9 cellular contexts compared by ENCODE assay signal in the genomic region with DNA sequence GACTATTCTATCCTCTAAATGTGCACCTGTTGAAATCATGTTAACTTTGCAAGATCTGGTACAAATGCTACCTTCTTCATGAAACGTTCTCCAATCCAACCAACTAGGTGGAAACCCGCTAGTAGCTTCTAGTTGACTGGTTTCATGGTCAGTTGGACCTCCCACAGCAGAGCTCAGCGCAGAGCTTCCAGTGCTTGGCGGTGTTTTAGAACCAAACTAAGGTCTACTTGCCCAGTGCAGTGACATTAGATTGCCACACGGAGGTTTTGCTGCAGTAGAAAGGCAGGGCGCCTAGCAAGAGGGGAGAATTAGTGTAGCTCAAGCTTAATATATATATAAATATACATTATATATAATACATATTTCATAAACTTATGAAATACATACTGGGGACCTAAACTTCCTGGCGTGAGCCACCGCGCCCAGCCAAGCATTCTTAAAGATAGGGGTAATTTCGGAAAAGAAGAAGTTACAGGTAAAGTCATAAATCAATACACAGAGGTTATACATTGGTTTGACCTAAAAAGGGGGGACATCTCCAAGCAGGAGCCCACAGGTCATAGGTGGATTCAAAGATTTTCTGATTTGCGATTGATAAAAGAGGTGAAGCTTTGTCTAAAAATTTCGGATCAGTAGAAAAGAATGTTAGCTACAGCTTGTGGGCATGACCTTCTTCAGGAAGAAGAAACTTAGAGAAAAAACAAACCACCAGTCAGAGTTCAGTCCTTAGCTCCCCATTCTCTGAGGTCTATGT. TPM values are rescaled to one million over a fixed set of nuclear protein-coding genes. Genes with fewer than 3 reads are reported as not detected.
A peak's percentile ranks its signal among the peaks of the same experiment; 100 is the strongest.
DNase-seq lines count a peak whose midpoint lies in the region; ATAC-seq and TF ChIP-seq lines count a peak whose summit lies in the region.
"Had no signal": no experiment of that assay in that cellular context is flagged by ENCODE, and none has a peak within 500 bp of the region (broad histone marks: within the 10 kb centered on the region; RNA-seq: fewer than 3 reads in every experiment).

No MANE protein-coding gene starts in this region.

- no peaks in the 10 kb centered on the region for H3K27me3 ChIP-seq in foreskin keratinocyte

- TF ChIP-seq CTCF in GM12864 (IDR thresholded peaks at IDR 0.05; ENCODE audit: low read depth, low read length, missing control alignments) (peak; percentile 55), foreskin keratinocyte (conservative IDR thresholded peaks at IDR 0.05) (peak; percentile 22)

- H3K27ac ChIP-seq in foreskin keratinocyte: no peak overlapping the region

- peaks cover 6% of the 10 kb centered on the region for H3K4me1 ChIP-seq in foreskin keratinocyte

- ATAC-seq in foreskin keratinocyte (no peak), HG02571 (IDR thresholded peaks at IDR 0.05; ENCODE audit: unreplicated experiment) (no peak), HG02970 (IDR thresholded peaks at IDR 0.05; ENCODE audit: low FRiP score, unreplicated experiment) (no peak)

- H3K4me3 ChIP-seq in GM12864 (ENCODE audit: low read depth, low read length): no peak overlapping the region; the same call in 1 of the 2 replicates

- in situ Hi-C loops in ACHN (cut with HindIII; ENCODE audit: low pct_ligation_motif_present, low pct_unique_long_range_greater_than_20kb, low sequenced_read_pairs): no loop called here

- DNase-seq in ACHN (peak; percentile 24), GM12864 (ENCODE audit: low read depth) (no peak), SW480 (ENCODE audit: low spot score) (peak; percentile 45), foreskin keratinocyte (no peak), NCI-H1105 treated with DMSO at 0.1 percent for 48 hours (lab: John Stamatoyannopoulos, UW) (no peak)
- no peak for DNase-seq in activated CD4-positive, CD25-positive, alpha-beta regulatory T cell treated with anti-CD3 and anti-CD28 coated beads, Interleukin-2, amount 50 U/mL, for 72 hours
- DNase-seq: NCI-H1694 had no signal

RNA-seq across cellular contexts. Expression of a gene that starts 2.0 kb away (rescaled TPM):
- 64.4 and 64.7 TPM in 2 replicates for total RNA-seq in foreskin keratinocyte
- polyA plus RNA-seq in foreskin keratinocyte: 21.8 and 24.8 TPM in 2 replicates

RNA-seq across cellular contexts. Expression of a gene that starts 24.8 kb away (rescaled TPM):
- total RNA-seq in foreskin keratinocyte: 20.1 and 22.7 TPM in 2 replicates
- 39.4 and 39.5 TPM in 2 replicates for polyA plus RNA-seq in foreskin keratinocyte

RNA-seq across cellular contexts. Expression of a gene that starts 26.4 kb away (rescaled TPM):
- total RNA-seq in foreskin keratinocyte: 45.3 and 52.9 TPM in 2 replicates
- 70.7 and 75.5 TPM in 2 replicates for polyA plus RNA-seq in foreskin keratinocyte

Comparison
In these comparisons a context has a peak if more than half of its experiments do, and no peak if none do; other contexts are left out.
1. DNase-seq: peak in ACHN (single experiment) and SW480 (single experiment); none in GM12864 (single experiment), foreskin keratinocyte (0 of 2), NCI-H1105 treated with DMSO at 0.1 percent for 48 hours (single experiment) and activated CD4-positive, CD25-positive, alpha-beta regulatory T cell treated with anti-CD3 and anti-CD28 coated beads, Interleukin-2, amount 50 U/mL, for 72 hours (single experiment).